1 cellular context compared by ENCODE assay signal in genomic region chr1:95116666-95117206, GRCh38.
TF ChIP-seq lines count a peak whose summit lies in the region.

No MANE protein-coding gene starts in this region.

TF ChIP-seq in HCT116, 20 proteins besides CTCF, POLR2A, EP300 and RAD21 (continued from another document):
- TF ChIP-seq ZFX (IDR thresholded peaks at IDR 0.05) (no peak), ELF1 (IDR thresholded peaks at IDR 0.05; ENCODE audit: borderline replicate concordance, low read depth) (no peak), SIN3A (IDR thresholded peaks at IDR 0.05; ENCODE audit: low read depth) (peak; percentile 45; the same call in 1 of the 2 replicates), EZH2phosphoT487 (IDR thresholded peaks at IDR 0.05; ENCODE audit: borderline replicate concordance) (no peak), YY1 (IDR thresholded peaks at IDR 0.05; ENCODE audit: extremely low read depth, insufficient replicate concordance, low read depth, low read length) (peak; percentile 50), EZH2 (IDR thresholded peaks at IDR 0.05) (no peak), POLR2AphosphoS5 (IDR thresholded peaks at IDR 0.05; ENCODE audit: low read depth, low read length) (no peak), CEBPB (IDR thresholded peaks at IDR 0.05; ENCODE audit: low read depth) (no peak), ZNF274 (IDR thresholded peaks at IDR 0.05; ENCODE audit: low read depth, low read length) (no peak), JUND (IDR thresholded peaks at IDR 0.05) (no peak), ATF3 (IDR thresholded peaks at IDR 0.05) (no peak; the same call in 1 of the 2 replicates), CBX3 (IDR thresholded peaks at IDR 0.05; ENCODE audit: low read depth) (peak; percentile 68; the same call in 1 of the 2 replicates), REST (IDR thresholded peaks at IDR 0.05; ENCODE audit: low read depth) (no peak)
- TF ChIP-seq, protein P1, sequence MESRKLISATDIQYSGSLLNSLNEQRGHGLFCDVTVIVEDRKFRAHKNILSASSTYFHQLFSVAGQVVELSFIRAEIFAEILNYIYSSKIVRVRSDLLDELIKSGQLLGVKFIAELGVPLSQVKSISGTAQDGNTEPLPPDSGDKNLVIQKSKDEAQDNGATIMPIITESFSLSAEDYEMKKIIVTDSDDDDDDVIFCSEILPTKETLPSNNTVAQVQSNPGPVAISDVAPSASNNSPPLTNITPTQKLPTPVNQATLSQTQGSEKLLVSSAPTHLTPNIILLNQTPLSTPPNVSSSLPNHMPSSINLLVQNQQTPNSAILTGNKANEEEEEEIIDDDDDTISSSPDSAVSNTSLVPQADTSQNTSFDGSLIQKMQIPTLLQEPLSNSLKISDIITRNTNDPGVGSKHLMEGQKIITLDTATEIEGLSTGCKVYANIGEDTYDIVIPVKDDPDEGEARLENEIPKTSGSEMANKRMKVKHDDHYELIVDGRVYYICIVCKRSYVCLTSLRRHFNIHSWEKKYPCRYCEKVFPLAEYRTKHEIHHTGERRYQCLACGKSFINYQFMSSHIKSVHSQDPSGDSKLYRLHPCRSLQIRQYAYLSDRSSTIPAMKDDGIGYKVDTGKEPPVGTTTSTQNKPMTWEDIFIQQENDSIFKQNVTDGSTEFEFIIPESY (IDR thresholded peaks at IDR 0.05; ENCODE audit: extremely low read depth, insufficient replicate concordance, low read length): no peak
